In genomic region chr2:217103752-217104540, GRCh38 we compare ENCODE assay signal across 13 cellular contexts.
A peak's percentile ranks its signal among the peaks of the same experiment; 100 is the strongest.
DNase-seq lines count a peak whose midpoint lies in the region; ATAC-seq and TF ChIP-seq lines count a peak whose summit lies in the region.
"Had no signal": no experiment of that assay in that cellular context is flagged by ENCODE, and none has a peak within 500 bp of the region (broad histone marks: within the 10 kb centered on the region; RNA-seq: fewer than 3 reads in every experiment).

No MANE protein-coding gene starts in this region.

- H3K79me1 ChIP-seq in mesendoderm (ENCODE audit: low read length), result no peaks in the 10 kb centered on the region

- no peak overlapping the region for H4K8ac ChIP-seq in mesendoderm (ENCODE audit: low read depth, low read length)

- no peak overlapping the region for H3K18ac ChIP-seq in mesendoderm (ENCODE audit: low read length)

- no peaks in the 10 kb centered on the region for H3K27me3 ChIP-seq in AG04450 (ENCODE audit: control insufficient read depth, insufficient read depth, low read length)
- no peaks in the 10 kb centered on the region for H3K27me3 ChIP-seq in mesendoderm (ENCODE audit: insufficient read depth, low read length, poor library complexity)

- H3K9ac ChIP-seq in mesendoderm (ENCODE audit: low read length), result no peak overlapping the region

- H3K4ac ChIP-seq in mesendoderm (ENCODE audit: low read depth, low read length), result no peak overlapping the region

- H3K4me1 ChIP-seq in mesendoderm (ENCODE audit: control insufficient read depth, low read depth, low read length), result peaks cover 2% of the 10 kb centered on the region

- H2BK120ac ChIP-seq in mesendoderm (ENCODE audit: low read depth, low read length), result peak overlapping the region; percentile 54

- POLR2A ChIA-PET in AG04450 (lab: Yijun Ruan, JAX), result interaction anchor here (0.6 to 2.2 kb wide), 4 partner anchors 38 to 410 kb away, joined by 3 to 11 read pairs (median 6); no protein-coding TSS in a partner anchor

- H3K4me3 ChIP-seq in AG04450 (ENCODE audit: low read depth, low read length), result no peak overlapping the region
- H3K4me3 ChIP-seq in cardiac fibroblast (replicated peaks in 1 of 2; ENCODE audit: low read depth in 2 of 2, low read length in 2 of 2), result no peak overlapping the region
- no peak overlapping the region for H3K4me3 ChIP-seq in mesendoderm (ENCODE audit: low read length)

- no peak overlapping the region for H3K23ac ChIP-seq in mesendoderm (ENCODE audit: low read length)

- no peaks in the 10 kb centered on the region for H3K36me3 ChIP-seq in mesendoderm (ENCODE audit: control insufficient read depth, insufficient read depth, low read length)

- peak; percentile 29 for DNase-seq in AG04450 (ENCODE audit: low read depth, low spot score)
- DNase-seq in HT1080 (ENCODE audit: low read depth), result peak; percentile 43
- peak; percentile 41 to 82 for DNase-seq in cardiac fibroblast (ENCODE audit: low read depth in 2 of 2)
- peak; percentile 88 for DNase-seq in mesendoderm
- DNase-seq in NCI-H1105 (lab: John Stamatoyannopoulos, UW), result no peak
- DNase-seq in GM19238 (ENCODE audit: insufficient read length, low spot score), result no peak
- no peak for DNase-seq in NCI-H1092 treated with DMSO at 0.1 percent for 48 hours (lab: John Stamatoyannopoulos, UW)
- DNase-seq: activated CD8-positive, alpha-beta T cell treated with anti-CD3 and anti-CD28 coated beads for 36 hours; activated naive CD4-positive, alpha-beta T cell treated with anti-CD3 and anti-CD28 coated beads, Interleukin-2, amount 10 ng/mL, durations not matched to agents 7 days and 5 days; stimulated activated CD4-positive, alpha-beta T cell treated with anti-CD3 and anti-CD28 coated beads, Interleukin-2, amount 100 ng/mL, for 24 hours; stimulated activated naive CD4-positive, alpha-beta T cell; T-helper 9 cell had no signal

- no peak overlapping the region for H3K56ac ChIP-seq in mesendoderm (ENCODE audit: low read length)

- H3K9me3 ChIP-seq in AG04450 (ENCODE audit: control insufficient read depth, insufficient read depth, low read length), result no peaks in the 10 kb centered on the region

- H3K27ac ChIP-seq in AG04450 (ENCODE audit: low read depth, low read length) (no peak overlapping the region), mesendoderm (ENCODE audit: low read depth, low read length) (no peak overlapping the region)

- H4K5ac ChIP-seq in mesendoderm (ENCODE audit: low read length), result no peak overlapping the region

- WGBS in mesendoderm (ENCODE audit: extremely low coverage, insufficient coverage, low lambda C conversion rate), result no CpG with 5 or more reads among the region's 4 CpGs

- ATAC-seq in GM21717 (IDR thresholded peaks at IDR 0.05; ENCODE audit: unreplicated experiment), result no peak
- ATAC-seq: activated CD8-positive, alpha-beta T cell treated with anti-CD3 and anti-CD28 coated beads for 36 hours had no signal

- no peaks in the 10 kb centered on the region for H3K79me2 ChIP-seq in mesendoderm (ENCODE audit: control insufficient read depth, insufficient read depth, low read length)

- H2BK5ac ChIP-seq in mesendoderm (ENCODE audit: low read length), result no peak overlapping the region

- no peak overlapping the region for H2BK15ac ChIP-seq in mesendoderm (replicated peaks; ENCODE audit: low read depth)

- CTCF ChIA-PET in AG04450 (lab: Charles Lee), result interaction anchor here (1.4 to 2.1 kb wide), 3 partner anchors 62 to 406 kb away, joined by 3 to 8 read pairs (median 5); no protein-coding TSS in a partner anchor

- no peak overlapping the region for H2AK5ac ChIP-seq in mesendoderm (ENCODE audit: low read length)

- no peak overlapping the region for H3K4me2 ChIP-seq in mesendoderm (ENCODE audit: low read length)

- TF ChIP-seq CTCF in AG04450 (IDR thresholded peaks at IDR 0.05; ENCODE audit: low read depth, low read length), result no peak
- no peak for TF ChIP-seq CTCF in cardiac fibroblast (IDR thresholded peaks at IDR 0.05; ENCODE audit: low read depth, low read length)

Comparison
In these comparisons a context has a peak if more than half of its experiments do, and no peak if none do; other contexts are left out.
1. DNase-seq: peak in AG04450 (single experiment), HT1080 (single experiment), cardiac fibroblast (2 of 2) and mesendoderm (single experiment); none in NCI-H1105 (single experiment), GM19238 (single experiment) and NCI-H1092 treated with DMSO at 0.1 percent for 48 hours (single experiment).